ENCODE assay signal across 16 cellular contexts in genomic region chr2:121303531-121304263, GRCh38. TPM values are rescaled to one million over a fixed set of nuclear protein-coding genes. Genes with fewer than 3 reads are reported as not detected.
"Had no signal": no experiment of that assay in that cellular context is flagged by ENCODE, and none has a peak within 500 bp of the region (broad histone marks: within the 10 kb centered on the region; RNA-seq: fewer than 3 reads in every experiment).

No MANE protein-coding gene starts in this region.

- H3K4me3 Mint-ChIP-seq: activated CD4-positive, alpha-beta T cell treated with anti-CD3 and anti-CD28 coated beads, Interleukin-2, amount 10 ng/mL, durations not matched to agents 24 days and 14 days; activated CD8-positive, alpha-beta T cell treated with anti-CD3 and anti-CD28 coated beads, Interleukin-2, amount 10 ng/mL, durations not matched to agents 7 days and 5 days; activated naive CD8-positive, alpha-beta T cell treated with anti-CD3 and anti-CD28 coated beads, Interleukin-2, amount 10 ng/mL, durations not matched to agents 7 days and 5 days; nephron progenitor cell; T-helper 2 cell treated with Interferon-gamma antibody and Interleukin-4, amounts not matched to agents 5 μg/mL and 100 μg/mL, for 36 hours had no signal

- H3K9me3 ChIP-seq: ascending aorta, psoas muscle, thoracic aorta, vagina had no signal

- H3K4me1 Mint-ChIP-seq: activated CD4-positive, alpha-beta T cell treated with anti-CD3 and anti-CD28 coated beads, Interleukin-2, amount 10 ng/mL, durations not matched to agents 24 days and 14 days; activated naive CD8-positive, alpha-beta T cell treated with anti-CD3 and anti-CD28 coated beads, Interleukin-2, amount 10 ng/mL, durations not matched to agents 7 days and 5 days; nephron progenitor cell had no signal

- H3K4me1 ChIP-seq: ascending aorta, left ventricle myocardium inferior, psoas muscle, vagina had no signal

- H3K9me3 Mint-ChIP-seq: activated CD4-positive, alpha-beta T cell treated with anti-CD3 and anti-CD28 coated beads, Interleukin-2, amount 10 ng/mL, durations not matched to agents 24 days and 14 days; activated naive CD8-positive, alpha-beta T cell treated with anti-CD3 and anti-CD28 coated beads, Interleukin-2, amount 10 ng/mL, durations not matched to agents 7 days and 5 days; nephron progenitor cell; T-helper 2 cell treated with Interferon-gamma antibody and Interleukin-4, amounts not matched to agents 5 μg/mL and 100 μg/mL, for 36 hours had no signal

- H3K36me3 Mint-ChIP-seq: activated naive CD8-positive, alpha-beta T cell treated with anti-CD3 and anti-CD28 coated beads, Interleukin-2, amount 10 ng/mL, durations not matched to agents 7 days and 5 days had no signal

- H3K27ac Mint-ChIP-seq: activated CD4-positive, alpha-beta T cell treated with anti-CD3 and anti-CD28 coated beads, Interleukin-2, amount 10 ng/mL, durations not matched to agents 24 days and 14 days; activated CD8-positive, alpha-beta T cell treated with anti-CD3 and anti-CD28 coated beads, Interleukin-2, amount 10 ng/mL, durations not matched to agents 7 days and 5 days; activated naive CD8-positive, alpha-beta T cell treated with anti-CD3 and anti-CD28 coated beads, Interleukin-2, amount 10 ng/mL, durations not matched to agents 7 days and 5 days; nephron progenitor cell; T-helper 2 cell treated with Interferon-gamma antibody and Interleukin-4, amounts not matched to agents 5 μg/mL and 100 μg/mL, for 36 hours had no signal

- H3K4me3 ChIP-seq: ascending aorta, dorsolateral prefrontal cortex, left ventricle myocardium inferior, psoas muscle, thoracic aorta, vagina had no signal

- ATAC-seq: activated CD8-positive, alpha-beta T cell treated with anti-CD3 and anti-CD28 coated beads, Interleukin-2, amount 10 ng/mL, durations not matched to agents 7 days and 5 days; psoas muscle; sciatic nerve had no signal

- H3K36me3 ChIP-seq: ascending aorta, left ventricle myocardium inferior, thoracic aorta, vagina had no signal

- DNase-seq: activated CD4-positive, alpha-beta T cell treated with anti-CD3 and anti-CD28 coated beads, Interleukin-2, amount 10 ng/mL, durations not matched to agents 24 days and 14 days; activated CD4-positive, CD25-positive, alpha-beta regulatory T cell; activated CD8-positive, alpha-beta memory T cell treated with anti-CD3 and anti-CD28 coated beads, Interleukin-2, amount 50 U/mL, for 48 hours; activated CD8-positive, alpha-beta T cell treated with anti-CD3 and anti-CD28 coated beads, Interleukin-2, amount 10 ng/mL, durations not matched to agents 7 days and 5 days; activated naive CD4-positive, alpha-beta T cell; activated naive CD8-positive, alpha-beta T cell treated with anti-CD3 and anti-CD28 coated beads, Interleukin-2, amount 10 ng/mL, durations not matched to agents 7 days and 5 days; dorsolateral prefrontal cortex; left ventricle myocardium inferior; mesendoderm; nephron progenitor cell; psoas muscle had no signal

RNA-seq across cellular contexts. Expression of gene TFCP2L1, which starts 18.7 kb away (rescaled TPM):
- total RNA-seq: activated CD4-positive, alpha-beta T cell treated with anti-CD3 and anti-CD28 coated beads, Interleukin-2, amount 10 ng/mL, durations not matched to agents 24 days and 14 days had no signal
